ENCODE assay signal across 1 cellular context in genomic region chr19:2478756-2479555, GRCh38.
TF ChIP-seq lines count a peak whose summit lies in the region.

No MANE protein-coding gene starts in this region.

TF ChIP-seq in endothelial cell of umbilical vein, 7 proteins besides CTCF, POLR2A, EP300 and RAD21:
- TF ChIP-seq GATA2 (IDR thresholded peaks at IDR 0.05; ENCODE audit: insufficient read depth, insufficient read length, low read depth, low read length): no peak
- TF ChIP-seq JUN (IDR thresholded peaks at IDR 0.05; ENCODE audit: borderline replicate concordance, insufficient read depth, insufficient read length, low read depth): no peak
- TF ChIP-seq POLR2AphosphoS5 (IDR thresholded peaks at IDR 0.05; ENCODE audit: insufficient read depth, low read depth, low read length): peak; percentile 20
- TF ChIP-seq MYC (IDR thresholded peaks at IDR 0.05; ENCODE audit: low read depth, low read length): no peak
- no peak for TF ChIP-seq EZH2 (IDR thresholded peaks at IDR 0.05; ENCODE audit: borderline replicate concordance, low read depth, low read length, severe bottlenecking)
TF ChIP-seq in endothelial cell of umbilical vein: peak in this region for 1.
